19 cellular contexts compared by ENCODE assay signal in genomic region chr7:148858489-148858888, GRCh38. TPM values are rescaled to one million over a fixed set of nuclear protein-coding genes. Genes with fewer than 3 reads are reported as not detected.
DNase-seq lines count a peak whose midpoint lies in the region; ATAC-seq and TF ChIP-seq lines count a peak whose summit lies in the region.
"Had no signal": no experiment of that assay in that cellular context is flagged by ENCODE, and none has a peak within 500 bp of the region (broad histone marks: within the 10 kb centered on the region; RNA-seq: fewer than 3 reads in every experiment).

No MANE protein-coding gene starts in this region.

- intact Hi-C loops in activated T-helper 2 cell treated with anti-CD3 and anti-CD28 coated beads, Interferon-gamma antibody, Interleukin-2, Interleukin-4, amounts not matched to agents 10 μg/mL and 5 μg/mL and 100 μg/mL, durations not matched to agents 14 hours and 24 hours and 36 hours (cut with micrococcal nuclease) = loop anchor here (5.0 to 10.0 kb wide), 3 partner anchors 131 to 354 kb away; no protein-coding TSS in a partner anchor

- H3K27me3 Mint-ChIP-seq in activated CD4-positive, alpha-beta T cell treated with anti-CD3 and anti-CD28 coated beads, Interleukin-2, amount 10 ng/mL, durations not matched to agents 7 days and 5 days = no peaks in the 10 kb centered on the region
- no peaks in the 10 kb centered on the region for H3K27me3 Mint-ChIP-seq in activated T-helper 2 cell treated with anti-CD3 and anti-CD28 coated beads, Interferon-gamma antibody, Interleukin-2, Interleukin-4, amounts not matched to agents 10 μg/mL and 5 μg/mL and 100 μg/mL, durations not matched to agents 14 hours and 24 hours and 36 hours (ENCODE audit: low read depth)
- H3K27me3 Mint-ChIP-seq: CD4-positive, alpha-beta T cell; CD8-positive, alpha-beta memory T cell had no signal

- no peaks in the 10 kb centered on the region for H3K36me3 ChIP-seq in HEK293 (ENCODE audit: control insufficient read depth in 2 of 2, insufficient read depth in 1 of 2, low read length in 2 of 2)

- no peak for ATAC-seq in stimulated activated effector memory CD8-positive, alpha-beta T cell treated with anti-CD3 and anti-CD28 coated beads, Interleukin-12 subunit alpha, Interleukin-12 subunit beta, amount 100 ng/mL, for 72 hours
- ATAC-seq: GM12878 had no signal

- POLR2A ChIA-PET in activated CD4-positive, alpha-beta T cell treated with anti-CD3 and anti-CD28 coated beads, Interleukin-2, amount 10 ng/mL, durations not matched to agents 7 days and 5 days (lab: Charles Lee) = no interaction called here
- POLR2A ChIA-PET in HEK293 (lab: Yijun Ruan, JAX) = no interaction called here

- H3K9me3 ChIP-seq in HEK293 (ENCODE audit: control insufficient read depth, insufficient read depth, low read depth, low read length) = no peaks in the 10 kb centered on the region
- H3K9me3 ChIP-seq: BLaER1 had no signal

- CTCF ChIA-PET in activated CD4-positive, alpha-beta T cell treated with anti-CD3 and anti-CD28 coated beads, Interleukin-2, amount 10 ng/mL, durations not matched to agents 7 days and 5 days (lab: Charles Lee) = interaction anchor here (1.2 to 1.5 kb wide), 2 partner anchors 16 to 83 kb away, joined by 3 to 5 read pairs; no protein-coding TSS in a partner anchor
- CTCF ChIA-PET in HEK293 (lab: Yijun Ruan, JAX) = interaction anchor here (0.6 to 0.7 kb wide), 4 partner anchors 10 to 599 kb away, joined by 3 read pairs; no protein-coding TSS in a partner anchor

- H3K4me1 Mint-ChIP-seq in activated CD4-positive, alpha-beta T cell treated with anti-CD3 and anti-CD28 coated beads, Interleukin-2, amount 10 ng/mL, durations not matched to agents 7 days and 5 days = peaks cover 50% of the 10 kb centered on the region
- H3K4me1 Mint-ChIP-seq in activated T-helper 2 cell treated with anti-CD3 and anti-CD28 coated beads, Interferon-gamma antibody, Interleukin-2, Interleukin-4, amounts not matched to agents 10 μg/mL and 5 μg/mL and 100 μg/mL, durations not matched to agents 14 hours and 24 hours and 36 hours (ENCODE audit: low read depth) = peaks cover 45% of the 10 kb centered on the region
- peaks cover 30% of the 10 kb centered on the region for H3K4me1 Mint-ChIP-seq in stimulated activated effector memory CD8-positive, alpha-beta T cell treated with anti-CD3 and anti-CD28 coated beads, Interleukin-12 subunit alpha, Interleukin-12 subunit beta, amount 100 ng/mL, for 72 hours

- no peak overlapping the region for H3K27ac ChIP-seq in HEK293 (ENCODE audit: extremely low read depth, low read depth, low read length)
- H3K27ac ChIP-seq: C4-2B, GM23248 had no signal

- H3K4me1 ChIP-seq in HEK293 (ENCODE audit: control insufficient read depth, insufficient read depth, low read length) = no peaks in the 10 kb centered on the region

- TF ChIP-seq CTCF in HEK293 (tag by site-specific recombination; IDR thresholded peaks at IDR 0.05) = no peak

- peak overlapping the region; percentile 46 for H3K27ac Mint-ChIP-seq in activated CD4-positive, alpha-beta T cell treated with anti-CD3 and anti-CD28 coated beads, Interleukin-2, amount 10 ng/mL, durations not matched to agents 7 days and 5 days
- peak overlapping the region; percentile 21 for H3K27ac Mint-ChIP-seq in activated T-helper 2 cell treated with anti-CD3 and anti-CD28 coated beads, Interferon-gamma antibody, Interleukin-2, Interleukin-4, amounts not matched to agents 10 μg/mL and 5 μg/mL and 100 μg/mL, durations not matched to agents 14 hours and 24 hours and 36 hours
- H3K27ac Mint-ChIP-seq in stimulated activated effector memory CD8-positive, alpha-beta T cell treated with anti-CD3 and anti-CD28 coated beads, Interleukin-12 subunit alpha, Interleukin-12 subunit beta, amount 100 ng/mL, for 72 hours = peak overlapping the region; percentile 9
- H3K27ac Mint-ChIP-seq: CD4-positive, alpha-beta T cell had no signal

- H3K4me3 Mint-ChIP-seq in activated CD4-positive, alpha-beta T cell treated with anti-CD3 and anti-CD28 coated beads, Interleukin-2, amount 10 ng/mL, durations not matched to agents 7 days and 5 days = no peak overlapping the region
- H3K4me3 Mint-ChIP-seq in activated T-helper 2 cell treated with anti-CD3 and anti-CD28 coated beads, Interferon-gamma antibody, Interleukin-2, Interleukin-4, amounts not matched to agents 10 μg/mL and 5 μg/mL and 100 μg/mL, durations not matched to agents 14 hours and 24 hours and 36 hours (ENCODE audit: low read depth) = no peak overlapping the region
- no peak overlapping the region for H3K4me3 Mint-ChIP-seq in stimulated activated effector memory CD8-positive, alpha-beta T cell treated with anti-CD3 and anti-CD28 coated beads, Interleukin-12 subunit alpha, Interleukin-12 subunit beta, amount 100 ng/mL, for 72 hours
- H3K4me3 Mint-ChIP-seq: CD4-positive, alpha-beta T cell; CD8-positive, alpha-beta memory T cell had no signal

- no peak for DNase-seq in activated CD4-positive, alpha-beta T cell treated with anti-CD3 and anti-CD28 coated beads, Interleukin-2, amount 10 ng/mL, durations not matched to agents 7 days and 5 days
- DNase-seq in activated CD4-positive, alpha-beta T cell treated with anti-CD3 and anti-CD28 coated beads for 4 hours = no peak
- DNase-seq in activated T-helper 2 cell treated with anti-CD3 and anti-CD28 coated beads, Interferon-gamma antibody, Interleukin-2, Interleukin-4, amounts not matched to agents 10 μg/mL and 5 μg/mL and 100 μg/mL, durations not matched to agents 14 hours and 24 hours and 36 hours (ENCODE audit: low spot score) = no peak
- DNase-seq in stimulated activated effector memory CD8-positive, alpha-beta T cell treated with anti-CD3 and anti-CD28 coated beads, Interleukin-12 subunit alpha, Interleukin-12 subunit beta, amount 100 ng/mL, for 72 hours (ENCODE audit: low spot score in 2 of 2) = no peak
- DNase-seq in HT-29 (ENCODE audit: low spot score) (no peak), NCI-H146 (lab: John Stamatoyannopoulos, UW) (no peak)
- DNase-seq: CD4-positive, alpha-beta T cell; CD8-positive, alpha-beta memory T cell; DMS 273 treated with DMSO at 0.1 percent for 48 hours; DMS79; EL; GDM1; GM23248; H7; HCEC 1CT had no signal

- H3K9me3 Mint-ChIP-seq in activated CD4-positive, alpha-beta T cell treated with anti-CD3 and anti-CD28 coated beads, Interleukin-2, amount 10 ng/mL, durations not matched to agents 7 days and 5 days = no peaks in the 10 kb centered on the region
- H3K9me3 Mint-ChIP-seq in activated T-helper 2 cell treated with anti-CD3 and anti-CD28 coated beads, Interferon-gamma antibody, Interleukin-2, Interleukin-4, amounts not matched to agents 10 μg/mL and 5 μg/mL and 100 μg/mL, durations not matched to agents 14 hours and 24 hours and 36 hours = no peaks in the 10 kb centered on the region
- H3K9me3 Mint-ChIP-seq in stimulated activated effector memory CD8-positive, alpha-beta T cell treated with anti-CD3 and anti-CD28 coated beads, Interleukin-12 subunit alpha, Interleukin-12 subunit beta, amount 100 ng/mL, for 72 hours = no peaks in the 10 kb centered on the region
- H3K9me3 Mint-ChIP-seq: CD4-positive, alpha-beta T cell; CD8-positive, alpha-beta memory T cell had no signal

- H3K36me3 Mint-ChIP-seq in activated CD4-positive, alpha-beta T cell treated with anti-CD3 and anti-CD28 coated beads, Interleukin-2, amount 10 ng/mL, durations not matched to agents 7 days and 5 days (ENCODE audit: low read depth) = peaks cover 13% of the 10 kb centered on the region
- H3K36me3 Mint-ChIP-seq in activated T-helper 2 cell treated with anti-CD3 and anti-CD28 coated beads, Interferon-gamma antibody, Interleukin-2, Interleukin-4, amounts not matched to agents 10 μg/mL and 5 μg/mL and 100 μg/mL, durations not matched to agents 14 hours and 24 hours and 36 hours (ENCODE audit: low read depth) = peaks cover 13% of the 10 kb centered on the region
- peaks cover 5% of the 10 kb centered on the region for H3K36me3 Mint-ChIP-seq in stimulated activated effector memory CD8-positive, alpha-beta T cell treated with anti-CD3 and anti-CD28 coated beads, Interleukin-12 subunit alpha, Interleukin-12 subunit beta, amount 100 ng/mL, for 72 hours
- H3K36me3 Mint-ChIP-seq: CD8-positive, alpha-beta memory T cell had no signal

- H3K4me3 ChIP-seq in HEK293 (ENCODE audit: low read depth, low read length) = no peak overlapping the region
- H3K4me3 ChIP-seq: BLaER1, GM12878, GM23248 had no signal

TF ChIP-seq in HEK293, 187 proteins besides CTCF, POLR2A, EP300 and RAD21:
- TF ChIP-seq ZNF398 (tag by site-specific recombination; IDR thresholded peaks at IDR 0.05) (no peak), ZNF121 (tag by site-specific recombination; IDR thresholded peaks at IDR 0.05) (peak; percentile 70)

RNA-seq across cellular contexts. Expression of gene EZH2, which starts 25.6 kb away (rescaled TPM):
- 100 to 1,000 TPM; 120 to 128 TPM for total RNA-seq in activated CD4-positive, alpha-beta T cell treated with anti-CD3 and anti-CD28 coated beads, Interleukin-2, amount 10 ng/mL, durations not matched to agents 7 days and 5 days
- 91.0 and 91.7 TPM in 2 replicates for total RNA-seq in activated T-helper 2 cell treated with anti-CD3 and anti-CD28 coated beads, Interferon-gamma antibody, Interleukin-2, Interleukin-4, amounts not matched to agents 10 μg/mL and 5 μg/mL and 100 μg/mL, durations not matched to agents 14 hours and 24 hours and 36 hours
- 33.9 and 36.1 TPM in 2 replicates for total RNA-seq in HT-29 (2014; rRNA removed; shearing (Covaris generic))
